ENCODE assay signal across 14 cellular contexts in genomic region chr16:56915311-56916105, GRCh38. TPM values are rescaled to one million over a fixed set of nuclear protein-coding genes. Genes with fewer than 3 reads are reported as not detected.
DNase-seq lines count a peak whose midpoint lies in the region; ATAC-seq, FAIRE-seq and TF ChIP-seq lines count a peak whose summit lies in the region.
"Had no signal": no experiment of that assay in that cellular context is flagged by ENCODE, and none has a peak within 500 bp of the region (broad histone marks: within the 10 kb centered on the region; RNA-seq: fewer than 3 reads in every experiment).

No MANE protein-coding gene starts in this region.

- H3K23ac ChIP-seq in IMR-90 (ENCODE audit: low read depth, low read length): no peak overlapping the region

- no peak overlapping the region for H2AK9ac ChIP-seq in IMR-90 (replicated peaks; ENCODE audit: low read depth, low read length, poor library complexity)

- no peak for TF ChIP-seq RAD21 in IMR-90 (IDR thresholded peaks at IDR 0.05; ENCODE audit: low read length)

- H3K9ac ChIP-seq in IMR-90 (ENCODE audit: low read depth, low read length): no peak overlapping the region
- H3K9ac ChIP-seq: BLaER1, GM23248 had no signal

- H4K20me1 ChIP-seq in IMR-90 (ENCODE audit: insufficient read depth, low read length): no peaks in the 10 kb centered on the region
- H4K20me1 ChIP-seq: BLaER1 had no signal

- H3K14ac ChIP-seq in IMR-90 (replicated peaks; ENCODE audit: low read depth, low read length): no peak overlapping the region

- no peak for FAIRE-seq in small intestine (lab: Jason Lieb, UNC)

- in situ Hi-C loops in IMR-90 (cut with MboI; ENCODE audit: low sequenced_read_pairs) (no loop called here), astrocyte of the spinal cord (cut with HindIII; ENCODE audit: low sequenced_read_pairs) (no loop called here)

- H3K27me3 Mint-ChIP-seq in stimulated activated naive B cell treated with anti-CD40 and anti-IgM and Interleukin-4, amounts not matched to agents 10 μg/mL and 1 μg/mL and 100 μg/mL, for 72 hours: no peaks in the 10 kb centered on the region
- H3K27me3 Mint-ChIP-seq in CD4-positive, alpha-beta memory T cell: peaks cover 3 to 5% of the 10 kb centered on the region in 2 donors

- CTCF ChIA-PET in IMR-90 (lab: Yijun Ruan, JAX): no interaction called here
- CTCF ChIA-PET in CD4-positive, alpha-beta memory T cell (lab: Charles Lee; ENCODE audit: partially characterized antibody): interaction anchor here (1.3 kb wide), 1 partner anchor 21 kb away, joined by 3 read pairs; no protein-coding TSS in a partner anchor

- no peak for DNase-seq in IMR-90
- DNase-seq in astrocyte of the spinal cord (ENCODE audit: low read depth, low spot score): peak; percentile 79
- peak; percentile 62 for DNase-seq in left kidney (ENCODE audit: low read depth, low spot score)
- DNase-seq in stimulated activated naive B cell treated with anti-CD40 and anti-IgM and Interleukin-4, amounts not matched to agents 10 μg/mL and 1 μg/mL and 100 μg/mL, for 72 hours: no peak
- DNase-seq in CD4-positive, alpha-beta memory T cell: no peak
- DNase-seq in small intestine: no peak
- DNase-seq: GM23248, NCI-H2171 treated with DMSO at 0.1 percent for 48 hours had no signal

- peak overlapping the region; percentile 43; the same call in 1 of the 2 replicates for H3K18ac ChIP-seq in IMR-90 (ENCODE audit: low read depth, low read length)

- no peak overlapping the region for H2AFZ ChIP-seq in IMR-90 (replicated peaks; ENCODE audit: low read length, poor library complexity)
- H2AFZ ChIP-seq: GM23248 had no signal

- H3K56ac ChIP-seq in IMR-90 (ENCODE audit: extremely low read depth, insufficient read depth, low read length): no peak overlapping the region

- BruUV-seq in IMR-90 (replicated peaks; lab: Mats Ljungman, UMichigan): no TSS peak

- no peak overlapping the region for H4K5ac ChIP-seq in IMR-90 (ENCODE audit: low read depth, low read length)

- no peak overlapping the region for H2BK120ac ChIP-seq in IMR-90 (ENCODE audit: low read depth, low read length)

- H3K27me3 ChIP-seq in IMR-90 (ENCODE audit: control insufficient read depth, insufficient read depth, low read length) (peaks cover 19% of the 10 kb centered on the region), small intestine (ENCODE audit: control insufficient read depth in 2 of 2, insufficient read depth in 2 of 2, low read length in 2 of 2) (no peaks in the 10 kb centered on the region)
- H3K27me3 ChIP-seq in CD4-positive, alpha-beta memory T cell (ENCODE audit: insufficient read depth, low read length): no peaks in the 10 kb centered on the region
- H3K27me3 ChIP-seq: BLaER1, cardiac muscle cell had no signal

- no peak overlapping the region for H3K27ac ChIP-seq in IMR-90 (ENCODE audit: insufficient read depth, low read length)
- H3K27ac ChIP-seq in CD4-positive, alpha-beta memory T cell (ENCODE audit: low read depth, low read length): no peak overlapping the region
- H3K27ac ChIP-seq in small intestine (ENCODE audit: low read depth in 1 of 2, low read length in 1 of 2): peak overlapping the region in 1 of 2 donors; percentile 94
- H3K27ac ChIP-seq: cardiac muscle cell, GM23248 had no signal

- H2BK20ac ChIP-seq in IMR-90 (ENCODE audit: low read depth, low read length): no peak overlapping the region

- no peak overlapping the region for H3K4me2 ChIP-seq in IMR-90 (ENCODE audit: low read depth, low read length)

- peaks cover 23% of the 10 kb centered on the region for H3K4me1 ChIP-seq in IMR-90 (ENCODE audit: control insufficient read depth, insufficient read depth, low read length)
- H3K4me1 ChIP-seq in CD4-positive, alpha-beta memory T cell (ENCODE audit: insufficient read depth, low read length): peaks cover 27% of the 10 kb centered on the region
- no peaks in the 10 kb centered on the region for H3K4me1 ChIP-seq in small intestine (ENCODE audit: control insufficient read depth in 2 of 2, insufficient read depth in 1 of 2, low read depth in 1 of 2, low read length in 1 of 2)

- H3K4me3 ChIP-seq in IMR-90 (ENCODE audit: insufficient read depth, low read depth, low read length): no peak overlapping the region
- no peak overlapping the region for H3K4me3 ChIP-seq in astrocyte of the spinal cord (ENCODE audit: low read depth, low read length)
- H3K4me3 ChIP-seq in CD4-positive, alpha-beta memory T cell (ENCODE audit: low read length in 2 of 2): no peak overlapping the region
- no peak overlapping the region for H3K4me3 ChIP-seq in small intestine (ENCODE audit: low read depth in 1 of 2, low read length in 2 of 2)
- H3K4me3 ChIP-seq: BLaER1, cardiac muscle cell, GM23248, skin epidermis had no signal

- peaks cover 23% of the 10 kb centered on the region for H3K9me1 ChIP-seq in IMR-90 (ENCODE audit: insufficient read depth, low read length)

- H3K36me3 ChIP-seq in IMR-90 (ENCODE audit: control insufficient read depth, insufficient read depth, low read length) (no peaks in the 10 kb centered on the region), small intestine (ENCODE audit: control insufficient read depth in 2 of 2, insufficient read depth in 2 of 2, low read length in 2 of 2) (no peaks in the 10 kb centered on the region)
- no peaks in the 10 kb centered on the region for H3K36me3 ChIP-seq in CD4-positive, alpha-beta memory T cell (ENCODE audit: insufficient read depth, low read length)
- H3K36me3 ChIP-seq: BLaER1, cardiac muscle cell had no signal

- TF ChIP-seq POLR2A in IMR-90 (IDR thresholded peaks at IDR 0.05; ENCODE audit: low read depth, low read length): no peak

- no peak overlapping the region for H2BK5ac ChIP-seq in IMR-90 (ENCODE audit: low read depth, low read length, poor library complexity, severe bottlenecking)

- peak overlapping the region; percentile 79 to 81 for H3K4me3 Mint-ChIP-seq in stimulated activated naive B cell treated with anti-CD40 and anti-IgM and Interleukin-4, amounts not matched to agents 10 μg/mL and 1 μg/mL and 100 μg/mL, for 72 hours
- H3K4me3 Mint-ChIP-seq in CD4-positive, alpha-beta memory T cell: no peak overlapping the region

- H3K27ac Mint-ChIP-seq in stimulated activated naive B cell treated with anti-CD40 and anti-IgM and Interleukin-4, amounts not matched to agents 10 μg/mL and 1 μg/mL and 100 μg/mL, for 72 hours: peak overlapping the region; percentile 99
- peak overlapping the region in 2 of 7 donors; percentile 41 to 60 for H3K27ac Mint-ChIP-seq in CD4-positive, alpha-beta memory T cell

- H2BK15ac ChIP-seq in IMR-90 (ENCODE audit: low read depth, low read length): no peak overlapping the region

- ATAC-seq in IMR-90 (ENCODE audit: low read depth) (no peak), GM18520 (IDR thresholded peaks at IDR 0.05; ENCODE audit: unreplicated experiment) (no peak), HG03039 (IDR thresholded peaks at IDR 0.05; ENCODE audit: unreplicated experiment) (no peak)
- no peak for ATAC-seq in stimulated activated naive B cell treated with anti-CD40 and anti-IgM and Interleukin-4, amounts not matched to agents 10 μg/mL and 1 μg/mL and 100 μg/mL, for 72 hours (replicated peaks)
- ATAC-seq: esophagus mucosa had no signal

- peaks cover 79 to 94% of the 10 kb centered on the region in 2 donors for H3K4me1 Mint-ChIP-seq in stimulated activated naive B cell treated with anti-CD40 and anti-IgM and Interleukin-4, amounts not matched to agents 10 μg/mL and 1 μg/mL and 100 μg/mL, for 72 hours
- peaks cover 19 to 31% (median 22%) of the 10 kb centered on the region in 4 donors for H3K4me1 Mint-ChIP-seq in CD4-positive, alpha-beta memory T cell

- POLR2A ChIA-PET in IMR-90 (lab: Charles Lee; ENCODE audit: unreplicated experiment): interaction anchor here (1.3 kb wide), 1 partner anchor 16 kb away, joined by 5 read pairs; the partner anchor contains the start of gene HERPUD1
- POLR2A ChIA-PET in CD4-positive, alpha-beta memory T cell (lab: Charles Lee; ENCODE audit: partially characterized antibody): interaction anchor here (0.6 to 0.9 kb wide), 3 partner anchors 22 to 270 kb away, joined by 3 to 4 read pairs (median 3); partner anchors contain the start of gene PSME3IP1

- H3K79me1 ChIP-seq in IMR-90 (ENCODE audit: low read depth in 1 of 2, low read length in 2 of 2): 0 out of 4 replicates have a peak, but pooled peaks cover 0 to 3% of the 10 kb centered on the region in 2 experiments

- dilution Hi-C loops in IMR-90 (cut with HindIII; ENCODE audit: low sequenced_read_pairs, unreplicated experiment): no loop called here

- WGBS in IMR-90 (ENCODE audit: extremely low coverage in 2 of 2, insufficient read length in 1 of 2), 2 experiments: 65% methylated on average over 4 of the region's 13 CpGs; no CpG with 5 or more reads in 1 of the 2 experiments
- WGBS in small intestine, 3 donors: 68 to 90% (median 81%) methylated on average over 13 of the region's 13 CpGs

- no peak overlapping the region for H4K8ac ChIP-seq in IMR-90 (ENCODE audit: low read depth in 2 of 2, low read length in 2 of 2)

- no peak for TF ChIP-seq CTCF in IMR-90 (conservative IDR thresholded peaks at IDR 0.05; ENCODE audit: low read depth, low read length)
- no peak for TF ChIP-seq CTCF in astrocyte of the spinal cord (IDR thresholded peaks at IDR 0.05; ENCODE audit: low read depth, low read length)

- peaks cover 6 to 17% of the 10 kb centered on the region in 2 donors for H3K9me3 Mint-ChIP-seq in stimulated activated naive B cell treated with anti-CD40 and anti-IgM and Interleukin-4, amounts not matched to agents 10 μg/mL and 1 μg/mL and 100 μg/mL, for 72 hours
- H3K9me3 Mint-ChIP-seq in CD4-positive, alpha-beta memory T cell: no peaks in the 10 kb centered on the region

- no peak overlapping the region for H2AK5ac ChIP-seq in IMR-90 (ENCODE audit: low read depth, low read length)

- H3K4ac ChIP-seq in IMR-90 (ENCODE audit: low read depth, low read length): no peak overlapping the region

- H4K91ac ChIP-seq in IMR-90 (ENCODE audit: insufficient read depth, low read depth, low read length): no peak overlapping the region

- peaks cover 16 to 53% of the 10 kb centered on the region in 2 donors for H3K36me3 Mint-ChIP-seq in stimulated activated naive B cell treated with anti-CD40 and anti-IgM and Interleukin-4, amounts not matched to agents 10 μg/mL and 1 μg/mL and 100 μg/mL, for 72 hours
- H3K36me3 Mint-ChIP-seq in CD4-positive, alpha-beta memory T cell: no peaks in the 10 kb centered on the region

- H3K9me3 ChIP-seq in IMR-90 (ENCODE audit: control insufficient read depth, insufficient read depth, low read length): no peaks in the 10 kb centered on the region
- no peaks in the 10 kb centered on the region for H3K9me3 ChIP-seq in CD4-positive, alpha-beta memory T cell (ENCODE audit: control insufficient read depth in 1 of 2, low read length in 2 of 2)
- H3K9me3 ChIP-seq in small intestine (ENCODE audit: control insufficient read depth, low read depth): no peaks in the 10 kb centered on the region
- H3K9me3 ChIP-seq: BLaER1 had no signal

- intact Hi-C loops in IMR-90 (cut with micrococcal nuclease): no loop called here
- intact Hi-C loops in CD4-positive, alpha-beta memory T cell (cut with micrococcal nuclease): no loop called here

RNA-seq across cellular contexts. Expression of gene HERPUD1, which starts 16.4 kb away (rescaled TPM):
- 83.3 and 148 TPM in 2 replicates for total RNA-seq in IMR-90 (2012; rRNA removed)
- polyA plus RNA-seq in IMR-90 (2012; rRNA removed) (122 and 130 TPM in 2 replicates), small intestine (100 to 1,000 TPM in 1 of 3 donors, 10 to 100 TPM in 2; 25.9 to 126 (median 68.1) TPM)
- polyA plus RNA-seq in IMR-90 (2012; cell fraction: cytosol; rRNA removed): 188 and 191 TPM in 2 replicates
- 154 and 210 TPM in 2 replicates for polyA plus RNA-seq in IMR-90 (2012; cell fraction: nucleus; rRNA removed; ENCODE audit: low replicate concordance)
- total RNA-seq in CD4-positive, alpha-beta memory T cell: 100 to 1,000 TPM; 130 to 136 TPM
- 100 to 1,000 TPM; 110 to 201 TPM for polyA plus RNA-seq in CD4-positive, alpha-beta memory T cell

RNA-seq across cellular contexts. Expression of gene CETP, which starts 46.2 kb away (rescaled TPM):
- not detected in 2 replicates for total RNA-seq in IMR-90 (2012; rRNA removed)
- polyA plus RNA-seq in IMR-90 (2012; rRNA removed) (not detected in 2 replicates), small intestine (1 to 10 TPM in 1 of 3 donors, under 1 TPM in 1, not detected in 1; 0.34 to 1.6 TPM)
- not detected in 2 replicates for polyA plus RNA-seq in IMR-90 (2012; cell fraction: cytosol; rRNA removed)
- polyA plus RNA-seq in IMR-90 (2012; cell fraction: nucleus; rRNA removed; ENCODE audit: low replicate concordance): 0.07 and 0.18 TPM in 2 replicates
- total RNA-seq in CD4-positive, alpha-beta memory T cell: not detected
- polyA plus RNA-seq in CD4-positive, alpha-beta memory T cell: under 1 TPM in 1 of 2 donors, not detected in 1; 0.14 TPM
- total RNA-seq: esophagus mucosa, GM23248 had no signal
- polyA plus RNA-seq: GM23248 had no signal

RNA-seq across cellular contexts. Expression of gene SLC12A3, which starts 50.5 kb away (rescaled TPM):
- not detected in 2 replicates for total RNA-seq in IMR-90 (2012; rRNA removed)
- polyA plus RNA-seq in IMR-90 (2012; rRNA removed): not detected in 2 replicates
- not detected in 2 replicates for polyA plus RNA-seq in IMR-90 (2012; cell fraction: cytosol; rRNA removed)
- polyA plus RNA-seq in IMR-90 (2012; cell fraction: nucleus; rRNA removed; ENCODE audit: low replicate concordance): not detected in 2 replicates
- not detected for total RNA-seq in CD4-positive, alpha-beta memory T cell
- not detected for polyA plus RNA-seq in CD4-positive, alpha-beta memory T cell
- under 1 TPM in 1 of 3 donors, not detected in 2; 0.04 TPM for polyA plus RNA-seq in small intestine
- total RNA-seq: cardiac muscle cell, esophagus mucosa, GM23248 had no signal
- polyA plus RNA-seq: cardiac muscle cell, GM23248 had no signal

Comparison
In these comparisons a context has a peak if more than half of its experiments do, and no peak if none do; other contexts are left out.
1. DNase-seq: peak in astrocyte of the spinal cord (single experiment) and left kidney (single experiment); none in IMR-90 (single experiment), stimulated activated naive B cell treated with anti-CD40 and anti-IgM and Interleukin-4, amounts not matched to agents 10 μg/mL and 1 μg/mL and 100 μg/mL, for 72 hours (single experiment), CD4-positive, alpha-beta memory T cell (0 of 5) and small intestine (single experiment).
2. H3K4me3 Mint-ChIP-seq: peak in stimulated activated naive B cell treated with anti-CD40 and anti-IgM and Interleukin-4, amounts not matched to agents 10 μg/mL and 1 μg/mL and 100 μg/mL, for 72 hours (2 of 2); none in CD4-positive, alpha-beta memory T cell (0 of 8).